15 cellular contexts compared by ENCODE assay signal in genomic region chr4:126916626-126917140, GRCh38.
DNase-seq lines count a peak whose midpoint lies in the region; ATAC-seq, FAIRE-seq and TF ChIP-seq lines count a peak whose summit lies in the region.
"Had no signal": no experiment of that assay in that cellular context is flagged by ENCODE, and none has a peak within 500 bp of the region (broad histone marks: within the 10 kb centered on the region; RNA-seq: fewer than 3 reads in every experiment).

No MANE protein-coding gene starts in this region.

- no peaks in the 10 kb centered on the region for H3K79me2 ChIP-seq in osteoblast (ENCODE audit: insufficient read depth, low read length)

- H3K9ac ChIP-seq in kidney (ENCODE audit: low read length in 2 of 2): no peak overlapping the region

- no peak for ATAC-seq in GM21786 (IDR thresholded peaks at IDR 0.05; ENCODE audit: unreplicated experiment)
- no peak for ATAC-seq in GM19351 (IDR thresholded peaks at IDR 0.05; ENCODE audit: unreplicated experiment)
- ATAC-seq: activated T-helper 17 cell treated with anti-CD3 and anti-CD28 coated beads, Interleukin-2, amount 50 U/mL, for 72 hours; stimulated activated naive CD8-positive, alpha-beta T cell treated with anti-CD3 and anti-CD28 coated beads, Interleukin-15, amount 100 ng/mL, for 72 hours had no signal

- H3K4me1 ChIP-seq in osteoblast (ENCODE audit: insufficient read depth, low read length): peaks cover 21% of the 10 kb centered on the region
- no peaks in the 10 kb centered on the region for H3K4me1 ChIP-seq in kidney (ENCODE audit: control insufficient read depth in 1 of 2, insufficient read depth in 1 of 2, low read depth in 1 of 2, low read length in 2 of 2)

- peak overlapping the region; percentile 79 for H3K4me2 ChIP-seq in osteoblast (ENCODE audit: insufficient read depth, low read length)

- no peaks in the 10 kb centered on the region for H3K27me3 ChIP-seq in osteoblast (ENCODE audit: insufficient read depth, low read length)

- intact Hi-C loops in kidney (cut with DNase I): no loop called here

- H2AFZ ChIP-seq in osteoblast (ENCODE audit: low read length): peak overlapping the region; percentile 89

- no peaks in the 10 kb centered on the region for H3K9me3 ChIP-seq in osteoblast (ENCODE audit: low read depth, low read length)
- H3K9me3 ChIP-seq in kidney (ENCODE audit: control insufficient read depth in 1 of 2, low read length in 2 of 2): no peaks in the 10 kb centered on the region

- DNase-seq in EH (ENCODE audit: low read depth): peak; percentile 89
- peak; percentile 35 to 55 for DNase-seq in NCI-H446 (lab: John Stamatoyannopoulos, UW)
- DNase-seq in dedifferentiated amniotic fluid mesenchymal stem cell (ENCODE audit: extremely low spot score): peak; percentile 87
- no peak for DNase-seq in osteoblast (ENCODE audit: insufficient read length, low spot score, missing footprints)
- DNase-seq in kidney: no peak
- DNase-seq in activated CD4-positive, alpha-beta T cell treated with anti-CD3 and anti-CD28 coated beads, Interleukin-2, amount 50 U/mL, for 48 hours: no peak
- DNase-seq: activated CD4-positive, CD25-positive, alpha-beta regulatory T cell; NCI-H1930; nephron progenitor cell; stimulated activated CD4-positive, alpha-beta T cell treated with anti-CD3 and anti-CD28 coated beads, Interleukin-2, amount 100 ng/mL, for 48 hours; stimulated activated naive CD8-positive, alpha-beta T cell treated with anti-CD3 and anti-CD28 coated beads, Interleukin-15, amount 100 ng/mL, for 72 hours had no signal

- FAIRE-seq in kidney (lab: Jason Lieb, UNC): no peak
- FAIRE-seq: GM12892 had no signal

- H3K4me3 ChIP-seq in osteoblast (ENCODE audit: insufficient read depth, low read length) (peak overlapping the region; percentile 59), kidney (ENCODE audit: low read length in 2 of 2) (no peak overlapping the region)

- no peak for TF ChIP-seq CTCF in osteoblast (IDR thresholded peaks at IDR 0.05; ENCODE audit: extremely low read depth, low read depth, low read length)
- TF ChIP-seq CTCF in kidney (IDR thresholded peaks at IDR 0.05; ENCODE audit: borderline replicate concordance, extremely low read depth, insufficient read depth): no peak

- H4K20me1 ChIP-seq in osteoblast (ENCODE audit: insufficient read depth, low read length): no peaks in the 10 kb centered on the region

- H3K27ac ChIP-seq in osteoblast (ENCODE audit: low read depth, low read length): peak overlapping the region; percentile 47
- no peak overlapping the region for H3K27ac ChIP-seq in kidney (ENCODE audit: low read depth in 2 of 2, low read length in 2 of 2)

- H3K36me3 ChIP-seq in osteoblast (ENCODE audit: insufficient read depth, low read length) (no peaks in the 10 kb centered on the region), kidney (ENCODE audit: control insufficient read depth in 1 of 2, insufficient read depth in 2 of 2, low read length in 2 of 2) (no peaks in the 10 kb centered on the region)

Comparison
In these comparisons a context has a peak if more than half of its experiments do, and no peak if none do; other contexts are left out.
1. DNase-seq: peak in EH (single experiment), NCI-H446 (2 of 2) and dedifferentiated amniotic fluid mesenchymal stem cell (single experiment); none in osteoblast (single experiment), kidney (single experiment) and activated CD4-positive, alpha-beta T cell treated with anti-CD3 and anti-CD28 coated beads, Interleukin-2, amount 50 U/mL, for 48 hours (0 of 2).